ENCODE assay signal across 18 cellular contexts in genomic region chr19:29761575-29762225, GRCh38. TPM values are rescaled to one million over a fixed set of nuclear protein-coding genes. Genes with fewer than 3 reads are reported as not detected.
DNase-seq lines count a peak whose midpoint lies in the region; ATAC-seq and TF ChIP-seq lines count a peak whose summit lies in the region.
"Had no signal": no experiment of that assay in that cellular context is flagged by ENCODE, and none has a peak within 500 bp of the region (broad histone marks: within the 10 kb centered on the region; RNA-seq: fewer than 3 reads in every experiment).

No MANE protein-coding gene starts in this region.

- H3K4ac ChIP-seq in trophoblast cell (ENCODE audit: low read depth, low read length): no peak overlapping the region

- ATAC-seq in GM19328 (IDR thresholded peaks at IDR 0.05; ENCODE audit: unreplicated experiment): no peak
- ATAC-seq in left lobe of liver: no peak
- ATAC-seq: HCT116, SK-N-SH treated with all-trans-retinoic acid at 6 μM for 48 hours had no signal

- peaks cover 22% of the 10 kb centered on the region for H3K27me3 Mint-ChIP-seq in nephron (ENCODE audit: low read depth)

- peak overlapping the region in 1 of 3 experiments; percentile 21 for H3K4me3 Mint-ChIP-seq in nephron

- H3K4me3 ChIP-seq in dorsolateral prefrontal cortex (peak overlapping the region in 2 of 59 donors; percentile 10 to 12), trophoblast cell (ENCODE audit: low read depth, low read length) (no peak overlapping the region)
- H3K4me3 ChIP-seq: GM23248, Peyer's patch had no signal

- no peak overlapping the region for H3K4me2 ChIP-seq in trophoblast cell (ENCODE audit: low read length)

- H3K27ac ChIP-seq in dorsolateral prefrontal cortex (peak overlapping the region in 33 of 59 donors; percentile 0 to 76 (median 52)), trophoblast cell (ENCODE audit: low read depth, low read length) (no peak overlapping the region)
- H3K27ac ChIP-seq: C4-2B, GM23248, Peyer's patch had no signal

- no peaks in the 10 kb centered on the region for H3K36me3 ChIP-seq in trophoblast cell (ENCODE audit: control insufficient read depth in 1 of 2, insufficient read depth in 2 of 2, low read length in 2 of 2)
- H3K36me3 ChIP-seq: Peyer's patch had no signal

- H2BK5ac ChIP-seq in trophoblast cell (ENCODE audit: low read depth, low read length, poor library complexity): no peak overlapping the region

- no peak overlapping the region for H2BK120ac ChIP-seq in trophoblast cell (ENCODE audit: insufficient read depth, low read length, poor library complexity)

- H3K23ac ChIP-seq in trophoblast cell (ENCODE audit: low read length): no peak overlapping the region

- intact Hi-C loops in dorsolateral prefrontal cortex (cut with DNase I): no loop called here

- H3K36me3 Mint-ChIP-seq in nephron (ENCODE audit: low read depth): no peaks in the 10 kb centered on the region

- H3K27me3 ChIP-seq in dorsolateral prefrontal cortex: peaks cover 0 to 9% (median 0%) of the 10 kb centered on the region in 45 donors
- no peaks in the 10 kb centered on the region for H3K27me3 ChIP-seq in trophoblast cell (ENCODE audit: insufficient read depth, low read length)
- H3K27me3 ChIP-seq: Peyer's patch had no signal

- peaks cover 2% of the 10 kb centered on the region for H3K9me3 ChIP-seq in trophoblast cell (ENCODE audit: insufficient read depth, low read depth, low read length)
- H3K9me3 ChIP-seq: Peyer's patch had no signal

- H3K79me1 ChIP-seq in trophoblast cell (ENCODE audit: low read length): no peaks in the 10 kb centered on the region

- peak overlapping the region; percentile 51 to 63 (median 52) for H3K27ac Mint-ChIP-seq in nephron

- no peak overlapping the region for H4K8ac ChIP-seq in trophoblast cell (ENCODE audit: low read depth, low read length)

- H3K9ac ChIP-seq in trophoblast cell (ENCODE audit: low read length): no peak overlapping the region
- H3K9ac ChIP-seq: GM23248 had no signal

- H3K4me1 ChIP-seq in trophoblast cell (ENCODE audit: control insufficient read depth in 1 of 2, insufficient read depth in 2 of 2, low read length in 2 of 2): no peaks in the 10 kb centered on the region
- H3K4me1 ChIP-seq: Peyer's patch had no signal

- H4K12ac ChIP-seq in trophoblast cell (ENCODE audit: low read depth, low read length): no peak overlapping the region

- H3K14ac ChIP-seq in trophoblast cell (ENCODE audit: low read length): no peak overlapping the region

- H2BK12ac ChIP-seq in trophoblast cell (ENCODE audit: low read length): no peak overlapping the region

- TF ChIP-seq CTCF in dorsolateral prefrontal cortex (IDR thresholded peaks at IDR 0.05 in 54 of 56, conservative IDR thresholded peaks at IDR 0.05 in 2 of 56; ENCODE audit: low read depth in 1 of 56, partially characterized antibody in 56 of 56) (no peak), nephron (IDR thresholded peaks at IDR 0.05; ENCODE audit: unreplicated experiment in 3 of 3) (no peak)

- peak; percentile 7 to 11 for DNase-seq in NOMO-1 (lab: John Stamatoyannopoulos, UW; ENCODE audit: unreplicated experiment in 2 of 2)
- no peak for DNase-seq in NOMO-1 treated with dmso at 0.1 percent for 144 hours (lab: John Stamatoyannopoulos, UW; ENCODE audit: unreplicated experiment)
- DNase-seq in dorsolateral prefrontal cortex: no peak
- no peak for DNase-seq in HPDE6-E6E7 (ENCODE audit: extremely low spot score)
- no peak for DNase-seq in trophoblast cell
- DNase-seq in left lobe of liver (ENCODE audit: low spot score): no peak
- DNase-seq: COR-L47, DMS79 treated with DMSO at 0.1 percent for 48 hours, GM23248, NCI-H1436 treated with DMSO at 0.1 percent for 48 hours, NCI-H2081, Peyer's patch, SHP77 had no signal

- no peak overlapping the region for H4K91ac ChIP-seq in trophoblast cell (ENCODE audit: low read depth, low read length)

- H3K18ac ChIP-seq in trophoblast cell (ENCODE audit: low read length): no peak overlapping the region

- no peak overlapping the region for H2AK5ac ChIP-seq in trophoblast cell (ENCODE audit: low read length)

- H3K9me3 Mint-ChIP-seq in nephron: no peaks in the 10 kb centered on the region

- H3K79me2 ChIP-seq in trophoblast cell (ENCODE audit: control insufficient read depth, insufficient read depth, low read length, poor library complexity): no peaks in the 10 kb centered on the region

- H3K4me1 Mint-ChIP-seq in nephron: no peaks in the 10 kb centered on the region

- no CpG with 5 or more reads among the region's 14 CpGs for WGBS in trophoblast cell (ENCODE audit: extremely low coverage, insufficient coverage, insufficient read length)

- no peak overlapping the region for H2AFZ ChIP-seq in trophoblast cell (ENCODE audit: insufficient read depth, low read length, poor library complexity)
- H2AFZ ChIP-seq: GM23248 had no signal

RNA-seq across cellular contexts. Expression of gene C19orf12, which starts 46.6 kb away (rescaled TPM):
- total RNA-seq in dorsolateral prefrontal cortex (10 to 100 TPM; 35.8 to 75.4 (median 58.2) TPM), left lobe of liver (52.3 TPM)
- polyA plus RNA-seq in trophoblast cell (2013): 17.9 and 18.2 TPM in 2 replicates

RNA-seq across cellular contexts. Expression of gene CCNE1, which starts 50.1 kb away (rescaled TPM):
- total RNA-seq in dorsolateral prefrontal cortex: 10 to 100 TPM in 1 of 120 experiments, 1 to 10 TPM in 119; 2.3 to 10.5 (median 5.5) TPM
- polyA plus RNA-seq in trophoblast cell (2013): 402 and 418 TPM in 2 replicates
- 0.20 TPM for total RNA-seq in left lobe of liver

Comparison
In these comparisons a context has a peak if more than half of its experiments do, and no peak if none do; other contexts are left out.
1. DNase-seq: peak in NOMO-1 (2 of 2); none in NOMO-1 treated with dmso at 0.1 percent for 144 hours (single experiment), dorsolateral prefrontal cortex (0 of 10), HPDE6-E6E7 (single experiment), trophoblast cell (0 of 2) and left lobe of liver (single experiment).